9 cellular contexts compared by ENCODE assay signal in the genomic region with DNA sequence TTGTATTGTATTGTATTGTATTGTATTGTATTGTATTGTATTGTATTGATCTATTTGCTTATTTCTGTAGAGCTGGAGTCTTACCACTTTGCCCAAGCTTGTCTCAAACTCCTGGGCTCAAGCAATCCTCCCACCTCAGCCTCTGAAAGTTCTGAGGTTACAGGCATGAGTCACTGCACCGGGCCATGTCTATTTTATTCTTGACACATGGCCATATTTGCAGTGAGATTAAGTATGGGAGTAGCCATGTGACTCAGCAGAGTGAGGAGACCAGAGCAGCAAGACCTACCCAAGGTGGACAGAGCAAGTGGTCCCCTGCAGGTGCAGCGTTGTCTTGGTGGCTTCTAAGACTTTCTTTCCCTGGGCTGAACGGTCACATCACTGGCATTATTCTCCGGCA. TPM values are rescaled to one million over a fixed set of nuclear protein-coding genes. Genes with fewer than 3 reads are reported as not detected.
DNase-seq lines count a peak whose midpoint lies in the region; ATAC-seq and TF ChIP-seq lines count a peak whose summit lies in the region.
"Had no signal": no experiment of that assay in that cellular context is flagged by ENCODE, and none has a peak within 500 bp of the region (broad histone marks: within the 10 kb centered on the region; RNA-seq: fewer than 3 reads in every experiment).

No MANE protein-coding gene starts in this region.

- H3K4me2 ChIP-seq in MM.1S (ENCODE audit: low read depth, low read length): peak overlapping the region; percentile 8; the same call in 1 of the 2 replicates

- H2AFZ ChIP-seq in MM.1S (ENCODE audit: low read length): no peak overlapping the region

- H4K20me1 ChIP-seq in MM.1S (ENCODE audit: insufficient read depth, low read length): no peaks in the 10 kb centered on the region

- no peaks in the 10 kb centered on the region for H3K9me3 ChIP-seq in MM.1S (replicated peaks; ENCODE audit: insufficient read depth, low read length)

- H3K4me1 Mint-ChIP-seq in WTC11: no peaks in the 10 kb centered on the region

- TF ChIP-seq CTCF in MM.1S (IDR thresholded peaks at IDR 0.05; ENCODE audit: low read length) (no peak), WTC11 (IDR thresholded peaks at IDR 0.05) (no peak)

- peak; percentile 93 for ATAC-seq in GM18508 (IDR thresholded peaks at IDR 0.05; ENCODE audit: insufficient read depth, unreplicated experiment)
- ATAC-seq in WTC11: no peak

- no peaks in the 10 kb centered on the region for H3K9me2 ChIP-seq in MM.1S (replicated peaks; ENCODE audit: insufficient read depth, low read length)

- H3F3A ChIP-seq in MM.1S (ENCODE audit: insufficient read depth, low read length): no peaks in the 10 kb centered on the region

- peaks cover 17% of the 10 kb centered on the region for H3K4me1 ChIP-seq in MM.1S (ENCODE audit: low read length)

- no peaks in the 10 kb centered on the region for H3K27me3 Mint-ChIP-seq in WTC11 (ENCODE audit: low read depth)

- no peak overlapping the region for H3K27ac Mint-ChIP-seq in WTC11
- H3K27ac Mint-ChIP-seq: stimulated activated naive CD8-positive, alpha-beta T cell treated with anti-CD3 and anti-CD28 coated beads, Interleukin-15, Interleukin-2, amounts not matched to agents 100 ng/mL and 50 ng/mL, for 24 hours had no signal

- H3K27me3 ChIP-seq in MM.1S (replicated peaks; ENCODE audit: insufficient read depth, low read length): no peaks in the 10 kb centered on the region

- CTCF ChIA-PET in WTC11 (lab: Charles Lee): interaction anchor here (0.9 to 1.1 kb wide), 2 partner anchors 115 to 236 kb away, joined by 3 to 4 read pairs; no protein-coding TSS in a partner anchor

- H3K4me3 Mint-ChIP-seq in WTC11: no peak overlapping the region
- H3K4me3 Mint-ChIP-seq: stimulated activated naive CD8-positive, alpha-beta T cell treated with anti-CD3 and anti-CD28 coated beads, Interleukin-15, Interleukin-2, amounts not matched to agents 100 ng/mL and 50 ng/mL, for 24 hours had no signal

- H3K36me3 Mint-ChIP-seq in WTC11: no peaks in the 10 kb centered on the region

- DNase-seq in HCEC 1CT (peak; percentile 59), MM.1S (peak; percentile 66), hepatic stellate cell (ENCODE audit: low spot score) (peak; percentile 54), NCI-H187 (lab: John Stamatoyannopoulos, UW) (no peak), WTC11 (ENCODE audit: low spot score) (no peak), inferior parietal cortex (ENCODE audit: extremely low spot score) (no peak), NCI-H2029 (lab: John Stamatoyannopoulos, UW) (no peak)

- H3K9ac ChIP-seq in MM.1S (ENCODE audit: low read length): no peak overlapping the region

- POLR2A ChIA-PET in WTC11 (lab: Charles Lee): no interaction called here

- H3K27ac ChIP-seq in MM.1S (ENCODE audit: low read length): no peak overlapping the region

- H3K79me2 ChIP-seq in MM.1S (ENCODE audit: low read length): no peaks in the 10 kb centered on the region

- H3K9me3 Mint-ChIP-seq in WTC11: no peaks in the 10 kb centered on the region
- H3K9me3 Mint-ChIP-seq: stimulated activated naive CD8-positive, alpha-beta T cell treated with anti-CD3 and anti-CD28 coated beads, Interleukin-15, Interleukin-2, amounts not matched to agents 100 ng/mL and 50 ng/mL, for 24 hours had no signal

- no peaks in the 10 kb centered on the region for H3K36me3 ChIP-seq in MM.1S (replicated peaks; ENCODE audit: insufficient read depth, low read length)

- H3K4me3 ChIP-seq in MM.1S (ENCODE audit: low read length): no peak overlapping the region

TF ChIP-seq in WTC11, 78 proteins besides CTCF, POLR2A, EP300 and RAD21 (continues in another document):
- TF ChIP-seq, protein P1, sequence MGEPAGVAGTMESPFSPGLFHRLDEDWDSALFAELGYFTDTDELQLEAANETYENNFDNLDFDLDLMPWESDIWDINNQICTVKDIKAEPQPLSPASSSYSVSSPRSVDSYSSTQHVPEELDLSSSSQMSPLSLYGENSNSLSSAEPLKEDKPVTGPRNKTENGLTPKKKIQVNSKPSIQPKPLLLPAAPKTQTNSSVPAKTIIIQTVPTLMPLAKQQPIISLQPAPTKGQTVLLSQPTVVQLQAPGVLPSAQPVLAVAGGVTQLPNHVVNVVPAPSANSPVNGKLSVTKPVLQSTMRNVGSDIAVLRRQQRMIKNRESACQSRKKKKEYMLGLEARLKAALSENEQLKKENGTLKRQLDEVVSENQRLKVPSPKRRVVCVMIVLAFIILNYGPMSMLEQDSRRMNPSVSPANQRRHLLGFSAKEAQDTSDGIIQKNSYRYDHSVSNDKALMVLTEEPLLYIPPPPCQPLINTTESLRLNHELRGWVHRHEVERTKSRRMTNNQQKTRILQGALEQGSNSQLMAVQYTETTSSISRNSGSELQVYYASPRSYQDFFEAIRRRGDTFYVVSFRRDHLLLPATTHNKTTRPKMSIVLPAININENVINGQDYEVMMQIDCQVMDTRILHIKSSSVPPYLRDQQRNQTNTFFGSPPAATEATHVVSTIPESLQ (CRISPR knock-in tag; IDR thresholded peaks at IDR 0.05): no peak
- no peak for TF ChIP-seq RORB (CRISPR knock-in tag; IDR thresholded peaks at IDR 0.05)
- TF ChIP-seq PRRX2 (CRISPR knock-in tag; IDR thresholded peaks at IDR 0.05): no peak
- TF ChIP-seq, protein P2, sequence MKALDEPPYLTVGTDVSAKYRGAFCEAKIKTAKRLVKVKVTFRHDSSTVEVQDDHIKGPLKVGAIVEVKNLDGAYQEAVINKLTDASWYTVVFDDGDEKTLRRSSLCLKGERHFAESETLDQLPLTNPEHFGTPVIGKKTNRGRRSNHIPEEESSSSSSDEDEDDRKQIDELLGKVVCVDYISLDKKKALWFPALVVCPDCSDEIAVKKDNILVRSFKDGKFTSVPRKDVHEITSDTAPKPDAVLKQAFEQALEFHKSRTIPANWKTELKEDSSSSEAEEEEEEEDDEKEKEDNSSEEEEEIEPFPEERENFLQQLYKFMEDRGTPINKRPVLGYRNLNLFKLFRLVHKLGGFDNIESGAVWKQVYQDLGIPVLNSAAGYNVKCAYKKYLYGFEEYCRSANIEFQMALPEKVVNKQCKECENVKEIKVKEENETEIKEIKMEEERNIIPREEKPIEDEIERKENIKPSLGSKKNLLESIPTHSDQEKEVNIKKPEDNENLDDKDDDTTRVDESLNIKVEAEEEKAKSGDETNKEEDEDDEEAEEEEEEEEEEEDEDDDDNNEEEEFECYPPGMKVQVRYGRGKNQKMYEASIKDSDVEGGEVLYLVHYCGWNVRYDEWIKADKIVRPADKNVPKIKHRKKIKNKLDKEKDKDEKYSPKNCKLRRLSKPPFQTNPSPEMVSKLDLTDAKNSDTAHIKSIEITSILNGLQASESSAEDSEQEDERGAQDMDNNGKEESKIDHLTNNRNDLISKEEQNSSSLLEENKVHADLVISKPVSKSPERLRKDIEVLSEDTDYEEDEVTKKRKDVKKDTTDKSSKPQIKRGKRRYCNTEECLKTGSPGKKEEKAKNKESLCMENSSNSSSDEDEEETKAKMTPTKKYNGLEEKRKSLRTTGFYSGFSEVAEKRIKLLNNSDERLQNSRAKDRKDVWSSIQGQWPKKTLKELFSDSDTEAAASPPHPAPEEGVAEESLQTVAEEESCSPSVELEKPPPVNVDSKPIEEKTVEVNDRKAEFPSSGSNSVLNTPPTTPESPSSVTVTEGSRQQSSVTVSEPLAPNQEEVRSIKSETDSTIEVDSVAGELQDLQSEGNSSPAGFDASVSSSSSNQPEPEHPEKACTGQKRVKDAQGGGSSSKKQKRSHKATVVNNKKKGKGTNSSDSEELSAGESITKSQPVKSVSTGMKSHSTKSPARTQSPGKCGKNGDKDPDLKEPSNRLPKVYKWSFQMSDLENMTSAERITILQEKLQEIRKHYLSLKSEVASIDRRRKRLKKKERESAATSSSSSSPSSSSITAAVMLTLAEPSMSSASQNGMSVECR (CRISPR knock-in tag; IDR thresholded peaks at IDR 0.05; ENCODE audit: borderline replicate concordance): no peak
- TF ChIP-seq GTF2I (CRISPR knock-in tag; conservative IDR thresholded peaks at IDR 0.05): no peak
- TF ChIP-seq CREM (CRISPR knock-in tag; IDR thresholded peaks at IDR 0.05): no peak
- no peak for TF ChIP-seq CBFB (CRISPR knock-in tag; IDR thresholded peaks at IDR 0.05; ENCODE audit: low read depth)
- TF ChIP-seq JAZF1 (CRISPR knock-in tag; IDR thresholded peaks at IDR 0.05): no peak
- TF ChIP-seq NR2C2 (CRISPR knock-in tag; IDR thresholded peaks at IDR 0.05): no peak
- TF ChIP-seq GRHL2 (CRISPR knock-in tag; IDR thresholded peaks at IDR 0.05; ENCODE audit: insufficient replicate concordance, severe bottlenecking): no peak
- TF ChIP-seq, protein P3, sequence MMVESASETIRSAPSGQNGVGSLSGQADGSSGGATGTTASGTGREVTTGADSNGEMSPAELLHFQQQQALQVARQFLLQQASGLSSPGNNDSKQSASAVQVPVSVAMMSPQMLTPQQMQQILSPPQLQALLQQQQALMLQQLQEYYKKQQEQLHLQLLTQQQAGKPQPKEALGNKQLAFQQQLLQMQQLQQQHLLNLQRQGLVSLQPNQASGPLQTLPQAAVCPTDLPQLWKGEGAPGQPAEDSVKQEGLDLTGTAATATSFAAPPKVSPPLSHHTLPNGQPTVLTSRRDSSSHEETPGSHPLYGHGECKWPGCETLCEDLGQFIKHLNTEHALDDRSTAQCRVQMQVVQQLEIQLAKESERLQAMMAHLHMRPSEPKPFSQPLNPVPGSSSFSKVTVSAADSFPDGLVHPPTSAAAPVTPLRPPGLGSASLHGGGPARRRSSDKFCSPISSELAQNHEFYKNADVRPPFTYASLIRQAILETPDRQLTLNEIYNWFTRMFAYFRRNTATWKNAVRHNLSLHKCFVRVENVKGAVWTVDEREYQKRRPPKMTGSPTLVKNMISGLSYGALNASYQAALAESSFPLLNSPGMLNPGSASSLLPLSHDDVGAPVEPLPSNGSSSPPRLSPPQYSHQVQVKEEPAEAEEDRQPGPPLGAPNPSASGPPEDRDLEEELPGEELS (CRISPR knock-in tag; IDR thresholded peaks at IDR 0.05): no peak
- no peak for TF ChIP-seq TP53 (CRISPR knock-in tag; IDR thresholded peaks at IDR 0.05)
- no peak for TF ChIP-seq OVOL2 (CRISPR knock-in tag; IDR thresholded peaks at IDR 0.05; ENCODE audit: borderline replicate concordance)
- no peak for TF ChIP-seq ETV6 (CRISPR knock-in tag; IDR thresholded peaks at IDR 0.05)
- TF ChIP-seq ZNF396 (CRISPR knock-in tag; IDR thresholded peaks at IDR 0.05; ENCODE audit: borderline replicate concordance): no peak
- TF ChIP-seq, protein P4, sequence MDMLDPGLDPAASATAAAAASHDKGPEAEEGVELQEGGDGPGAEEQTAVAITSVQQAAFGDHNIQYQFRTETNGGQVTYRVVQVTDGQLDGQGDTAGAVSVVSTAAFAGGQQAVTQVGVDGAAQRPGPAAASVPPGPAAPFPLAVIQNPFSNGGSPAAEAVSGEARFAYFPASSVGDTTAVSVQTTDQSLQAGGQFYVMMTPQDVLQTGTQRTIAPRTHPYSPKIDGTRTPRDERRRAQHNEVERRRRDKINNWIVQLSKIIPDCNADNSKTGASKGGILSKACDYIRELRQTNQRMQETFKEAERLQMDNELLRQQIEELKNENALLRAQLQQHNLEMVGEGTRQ (CRISPR knock-in tag; IDR thresholded peaks at IDR 0.05): no peak
- no peak for TF ChIP-seq ZNF138 (CRISPR knock-in tag; conservative IDR thresholded peaks at IDR 0.05)
- no peak for TF ChIP-seq ZNF219 (CRISPR knock-in tag; IDR thresholded peaks at IDR 0.05; ENCODE audit: borderline replicate concordance)

RNA-seq across cellular contexts. Expression of a gene that starts 49.1 kb away (rescaled TPM):
- 64.7 to 72.4 TPM (median 71.3 TPM) in 3 replicates for total RNA-seq in WTC11 (2021)

Comparison
In these comparisons a context has a peak if more than half of its experiments do, and no peak if none do; other contexts are left out.
1. DNase-seq: peak in HCEC 1CT (single experiment), MM.1S (single experiment) and hepatic stellate cell (single experiment); none in NCI-H187 (0 of 2), WTC11 (single experiment), inferior parietal cortex (single experiment) and NCI-H2029 (single experiment).